Comparison of ENCODE assay signal across 8 cellular contexts in genomic region chr16:3282747-3283524, GRCh38. TPM values are rescaled to one million over a fixed set of nuclear protein-coding genes. Genes with fewer than 3 reads are reported as not detected.
A peak's percentile ranks its signal among the peaks of the same experiment; 100 is the strongest.
DNase-seq lines count a peak whose midpoint lies in the region; ATAC-seq and TF ChIP-seq lines count a peak whose summit lies in the region.

TSS of gene ZNF263 (plus strand) at chr16:3283491. CDS start at chr16:3283819, 328 bp downstream.

- H3K36me3 Mint-ChIP-seq in activated naive CD4-positive, alpha-beta T cell treated with anti-CD3 and anti-CD28 coated beads, Interleukin-2, amount 50 U/mL, for 24 hours, result peaks cover 26% of the 10 kb centered on the region

- ATAC-seq in HG02588 (IDR thresholded peaks at IDR 0.05; ENCODE audit: unreplicated experiment), result peak; percentile 76
- peak; percentile 93 for ATAC-seq in SK-N-SH treated with all-trans-retinoic acid at 6 μM for 48 hours

- no peaks in the 10 kb centered on the region for H3K27me3 Mint-ChIP-seq in activated naive CD4-positive, alpha-beta T cell treated with anti-CD3 and anti-CD28 coated beads, Interleukin-2, amount 50 U/mL, for 24 hours

- DNase-seq in GM04504 (ENCODE audit: low read depth) (peak; percentile 97), NCI-H1092 (lab: John Stamatoyannopoulos, UW) (peak; percentile 94), glomerular endothelial cell (ENCODE audit: extremely low read depth, low read depth, low spot score) (no peak), occipital lobe (lab: John Stamatoyannopoulos, UW) (peak; percentile 98)

- H3K27ac ChIP-seq in temporal lobe (ENCODE audit: low read depth, low read length), result peak within 1 kb of the TSS; percentile 97

- peak within 1 kb of the TSS; percentile 98 for H3K4me3 Mint-ChIP-seq in activated naive CD4-positive, alpha-beta T cell treated with anti-CD3 and anti-CD28 coated beads, Interleukin-2, amount 50 U/mL, for 24 hours

- H3K27ac Mint-ChIP-seq in activated naive CD4-positive, alpha-beta T cell treated with anti-CD3 and anti-CD28 coated beads, Interleukin-2, amount 50 U/mL, for 24 hours, result peak within 1 kb of the TSS; percentile 99

- H3K9me3 Mint-ChIP-seq in activated naive CD4-positive, alpha-beta T cell treated with anti-CD3 and anti-CD28 coated beads, Interleukin-2, amount 50 U/mL, for 24 hours, result peaks cover 4% of the 10 kb centered on the region

- H3K4me1 Mint-ChIP-seq in activated naive CD4-positive, alpha-beta T cell treated with anti-CD3 and anti-CD28 coated beads, Interleukin-2, amount 50 U/mL, for 24 hours, result peaks cover 34% of the 10 kb centered on the region

TF ChIP-seq in SK-N-SH treated with all-trans-retinoic acid at 6 μM for 48 hours, 23 proteins besides CTCF, POLR2A, EP300 and RAD21:
- TF ChIP-seq CSDC2 (CRISPR knock-in tag; IDR thresholded peaks at IDR 0.05), result no peak
- no peak for TF ChIP-seq ZNF8 (CRISPR knock-in tag; IDR thresholded peaks at IDR 0.05)
- TF ChIP-seq TSHZ2 (CRISPR knock-in tag; IDR thresholded peaks at IDR 0.05), result no peak
- no peak for TF ChIP-seq BACH2 (CRISPR knock-in tag; IDR thresholded peaks at IDR 0.05; ENCODE audit: borderline replicate concordance)
- no peak for TF ChIP-seq OSR1 (CRISPR knock-in tag; IDR thresholded peaks at IDR 0.05)
- TF ChIP-seq ISL1 (CRISPR knock-in tag; IDR thresholded peaks at IDR 0.05), result no peak
- TF ChIP-seq RARB (CRISPR knock-in tag; IDR thresholded peaks at IDR 0.05), result no peak
- TF ChIP-seq CREB5 (CRISPR knock-in tag; IDR thresholded peaks at IDR 0.05; ENCODE audit: low read depth), result no peak
- no peak for TF ChIP-seq GLIS3 (CRISPR knock-in tag; IDR thresholded peaks at IDR 0.05)
- no peak for TF ChIP-seq ZFP30 (CRISPR knock-in tag; IDR thresholded peaks at IDR 0.05)
- TF ChIP-seq ESRRG (CRISPR knock-in tag; IDR thresholded peaks at IDR 0.05), result no peak

RNA-seq across cellular contexts. Expression of gene ZNF263, which starts in this region (rescaled TPM):
- total RNA-seq in glomerular endothelial cell (30.2 and 31.5 TPM in 2 replicates), occipital lobe (55.4 TPM), temporal lobe (45.5 TPM)
